In the genomic region with DNA sequence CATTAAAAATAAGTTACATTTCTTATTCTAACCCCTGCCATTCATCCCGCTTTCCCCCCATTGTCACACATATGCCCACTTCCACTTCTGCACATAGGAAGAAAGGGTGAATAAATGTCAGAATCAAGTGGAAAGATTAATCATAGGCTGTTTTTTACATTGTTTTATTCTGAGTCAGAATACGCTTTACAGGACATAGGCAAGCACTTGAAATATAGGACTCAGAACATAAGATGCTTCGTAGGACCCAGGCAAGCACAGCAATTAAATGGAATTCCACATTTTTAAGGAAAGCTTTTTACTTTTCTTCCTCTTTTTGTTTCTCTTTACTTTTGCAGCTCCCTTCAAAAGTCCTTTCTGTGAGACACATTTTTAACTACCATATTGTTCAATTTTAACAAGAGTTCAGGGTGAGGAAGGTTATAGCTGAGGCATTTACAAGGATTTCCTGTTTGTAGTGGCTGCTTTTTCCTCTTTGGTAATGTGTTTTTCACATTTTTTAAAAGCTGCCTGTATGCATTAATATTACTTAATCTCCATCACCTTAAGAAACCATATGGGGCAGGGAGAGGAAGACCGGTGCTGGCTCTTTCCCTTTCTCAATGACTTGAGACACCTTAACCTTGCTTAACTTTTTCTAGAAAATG, we compare ENCODE assay signal across 15 cellular contexts.
DNase-seq lines count a peak whose midpoint lies in the region; ATAC-seq and TF ChIP-seq lines count a peak whose summit lies in the region.
"Had no signal": no experiment of that assay in that cellular context is flagged by ENCODE, and none has a peak within 500 bp of the region (broad histone marks: within the 10 kb centered on the region; RNA-seq: fewer than 3 reads in every experiment).

No MANE protein-coding gene starts in this region.

- 76% methylated on average over 4 of the region's 4 CpGs for WGBS in esophagus muscularis mucosa
- WGBS in trophoblast cell (ENCODE audit: extremely low coverage, insufficient coverage, insufficient read length), result no CpG with 5 or more reads among the region's 4 CpGs

- H2AK5ac ChIP-seq in trophoblast cell (ENCODE audit: low read length), result no peak overlapping the region

- no peaks in the 10 kb centered on the region for H3K27me3 ChIP-seq in Panc1 (ENCODE audit: control insufficient read depth, insufficient read depth, low read length)
- no peaks in the 10 kb centered on the region for H3K27me3 ChIP-seq in esophagus muscularis mucosa
- no peaks in the 10 kb centered on the region for H3K27me3 ChIP-seq in skeletal muscle satellite cell (ENCODE audit: control insufficient read depth, insufficient read depth, low read length)
- H3K27me3 ChIP-seq in trophoblast cell (ENCODE audit: insufficient read depth, low read length), result no peaks in the 10 kb centered on the region
- H3K27me3 ChIP-seq: colonic mucosa had no signal

- H3K4me2 ChIP-seq in skeletal muscle satellite cell (ENCODE audit: low read length) (peak overlapping the region; percentile 64), trophoblast cell (ENCODE audit: low read length) (no peak overlapping the region)

- BruUV-seq in Panc1 (replicated peaks; lab: Mats Ljungman, UMichigan), result no TSS peak

- no peak overlapping the region for H4K91ac ChIP-seq in trophoblast cell (ENCODE audit: low read depth, low read length)

- H3K14ac ChIP-seq in trophoblast cell (ENCODE audit: low read length), result no peak overlapping the region

- H3K79me2 ChIP-seq in trophoblast cell (ENCODE audit: control insufficient read depth, insufficient read depth, low read length, poor library complexity), result no peaks in the 10 kb centered on the region

- H3K27ac ChIP-seq in Panc1 (ENCODE audit: low read length) (peak overlapping the region; percentile 96), esophagus muscularis mucosa (replicated peaks in 1 of 4) (peak overlapping the region in 3 of 4 donors; percentile 57 to 60 (median 58)), trophoblast cell (ENCODE audit: low read depth, low read length) (no peak overlapping the region)
- H3K27ac ChIP-seq: colonic mucosa had no signal

- peaks cover 18% of the 10 kb centered on the region for H3K9me3 ChIP-seq in Panc1 (ENCODE audit: control insufficient read depth, insufficient read depth, low read depth, low read length)
- no peaks in the 10 kb centered on the region for H3K9me3 ChIP-seq in esophagus muscularis mucosa
- no peaks in the 10 kb centered on the region for H3K9me3 ChIP-seq in skeletal muscle satellite cell (replicated peaks; ENCODE audit: low read length)
- H3K9me3 ChIP-seq in trophoblast cell (ENCODE audit: insufficient read depth, low read depth, low read length), result no peaks in the 10 kb centered on the region
- H3K9me3 ChIP-seq: colonic mucosa had no signal

- H4K8ac ChIP-seq in trophoblast cell (ENCODE audit: low read depth, low read length), result no peak overlapping the region

- no peak overlapping the region for H3K23ac ChIP-seq in trophoblast cell (ENCODE audit: low read length)

- H3K4me3 ChIP-seq in Panc1 (ENCODE audit: low read depth in 2 of 2, low read length in 2 of 2), result no peak overlapping the region
- H3K4me3 ChIP-seq in esophagus muscularis mucosa, result no peak overlapping the region
- H3K4me3 ChIP-seq in skeletal muscle satellite cell (ENCODE audit: low read length), result peak overlapping the region; percentile 30
- H3K4me3 ChIP-seq in trophoblast cell (ENCODE audit: low read depth, low read length), result no peak overlapping the region
- H3K4me3 ChIP-seq: colonic mucosa had no signal

- intact Hi-C loops in Panc1 (cut with micrococcal nuclease; ENCODE audit: unreplicated experiment), result loop anchor here (5.0 kb wide), 2 partner anchors 68 to 83 kb away; no protein-coding TSS in a partner anchor
- intact Hi-C loops in esophagus muscularis mucosa (cut with DNase I), result no loop called here
- intact Hi-C loops in left colon (cut with DNase I, micrococcal nuclease), result loop anchor here in 1 of 2 donors (10.0 kb wide), 1 partner anchor 66 kb away; no protein-coding TSS in a partner anchor

- no peak for TF ChIP-seq EP300 in esophagus muscularis mucosa (IDR thresholded peaks at IDR 0.05)

- CTCF ChIA-PET in Panc1 (lab: Charles Lee), result interaction anchor here (0.6 kb wide), 1 partner anchor 219 kb away, joined by 3 read pairs; no protein-coding TSS in a partner anchor

- TF ChIP-seq CTCF in Panc1 (IDR thresholded peaks at IDR 0.05) (no peak), esophagus muscularis mucosa (IDR thresholded peaks at IDR 0.05) (no peak)

- peak; percentile 72 for ATAC-seq in Panc1
- ATAC-seq in left colon, result no peak

- no peak overlapping the region for H2AFZ ChIP-seq in trophoblast cell (ENCODE audit: insufficient read depth, low read length, poor library complexity)

- in situ Hi-C loops in Panc1 (cut with HindIII; ENCODE audit: low pct_unique_long_range_greater_than_20kb, low sequenced_read_pairs), result no loop called here

- no peak for TF ChIP-seq POLR2A in esophagus muscularis mucosa (IDR thresholded peaks at IDR 0.05; ENCODE audit: low read depth)

- H2BK120ac ChIP-seq in trophoblast cell (ENCODE audit: insufficient read depth, low read length, poor library complexity), result no peak overlapping the region

- DNase-seq in HCEC 1CT (peak; percentile 76), Panc1 (ENCODE audit: low read depth, low spot score) (no peak), esophagus muscularis mucosa (ENCODE audit: extremely low spot score) (no peak), left colon (no peak), NOMO-1 treated with dmso at 0.1 percent for 144 hours (lab: John Stamatoyannopoulos, UW; ENCODE audit: unreplicated experiment) (no peak), trophoblast cell (no peak)
- no peak for DNase-seq in effector CD4-positive, alpha-beta T cell
- DNase-seq: activated CD4-positive, alpha-beta T cell treated with anti-CD3 and anti-CD28 coated beads for 1 hour; activated naive CD8-positive, alpha-beta T cell treated with anti-CD3 and anti-CD28 coated beads, Interleukin-2, amount 10 ng/mL, durations not matched to agents 7 days and 5 days; CD8-positive, alpha-beta memory T cell; colonic mucosa; NCI-H1105 treated with DMSO at 0.1 percent for 48 hours; NCI-H345; stimulated activated CD8-positive, alpha-beta memory T cell treated with anti-CD3 and anti-CD28 coated beads, Interleukin-4, amount 100 ng/mL, for 48 hours had no signal

- H2BK5ac ChIP-seq in trophoblast cell (ENCODE audit: low read depth, low read length, poor library complexity), result no peak overlapping the region

- H3K4ac ChIP-seq in trophoblast cell (ENCODE audit: low read depth, low read length), result no peak overlapping the region

- H2BK12ac ChIP-seq in trophoblast cell (ENCODE audit: low read length), result no peak overlapping the region

- H3K4me1 ChIP-seq in Panc1 (ENCODE audit: control insufficient read depth, insufficient read depth, low read length), result peaks cover 23% of the 10 kb centered on the region
- H3K4me1 ChIP-seq in esophagus muscularis mucosa, result peaks cover 10 to 33% (median 24%) of the 10 kb centered on the region in 4 donors
- peaks cover 35% of the 10 kb centered on the region for H3K4me1 ChIP-seq in skeletal muscle satellite cell (ENCODE audit: control insufficient read depth, insufficient read depth, low read length)
- no peaks in the 10 kb centered on the region for H3K4me1 ChIP-seq in trophoblast cell (ENCODE audit: control insufficient read depth in 1 of 2, insufficient read depth in 2 of 2, low read length in 2 of 2)
- H3K4me1 ChIP-seq: colonic mucosa had no signal

- H3K36me3 ChIP-seq in Panc1 (ENCODE audit: control insufficient read depth, insufficient read depth, low read length) (no peaks in the 10 kb centered on the region), esophagus muscularis mucosa (no peaks in the 10 kb centered on the region), skeletal muscle satellite cell (ENCODE audit: insufficient read depth, low read length) (no peaks in the 10 kb centered on the region), trophoblast cell (ENCODE audit: control insufficient read depth in 1 of 2, insufficient read depth in 2 of 2, low read length in 2 of 2) (no peaks in the 10 kb centered on the region)
- H3K36me3 ChIP-seq: colonic mucosa had no signal

- H4K12ac ChIP-seq in trophoblast cell (ENCODE audit: low read depth, low read length), result no peak overlapping the region

- no peaks in the 10 kb centered on the region for H3K79me1 ChIP-seq in trophoblast cell (ENCODE audit: low read length)

- POLR2A ChIA-PET in Panc1 (lab: Charles Lee), result interaction anchor here (0.5 to 1.1 kb wide), 2 partner anchors 9 to 12 kb away, joined by 3 read pairs; no protein-coding TSS in a partner anchor

- H3K9ac ChIP-seq in skeletal muscle satellite cell (ENCODE audit: low read depth, low read length), result peak overlapping the region; percentile 50
- no peak overlapping the region for H3K9ac ChIP-seq in trophoblast cell (ENCODE audit: low read length)

- H3K18ac ChIP-seq in trophoblast cell (ENCODE audit: low read length), result no peak overlapping the region
